Comparison of ENCODE assay signal across 8 cellular contexts in the genomic region with DNA sequence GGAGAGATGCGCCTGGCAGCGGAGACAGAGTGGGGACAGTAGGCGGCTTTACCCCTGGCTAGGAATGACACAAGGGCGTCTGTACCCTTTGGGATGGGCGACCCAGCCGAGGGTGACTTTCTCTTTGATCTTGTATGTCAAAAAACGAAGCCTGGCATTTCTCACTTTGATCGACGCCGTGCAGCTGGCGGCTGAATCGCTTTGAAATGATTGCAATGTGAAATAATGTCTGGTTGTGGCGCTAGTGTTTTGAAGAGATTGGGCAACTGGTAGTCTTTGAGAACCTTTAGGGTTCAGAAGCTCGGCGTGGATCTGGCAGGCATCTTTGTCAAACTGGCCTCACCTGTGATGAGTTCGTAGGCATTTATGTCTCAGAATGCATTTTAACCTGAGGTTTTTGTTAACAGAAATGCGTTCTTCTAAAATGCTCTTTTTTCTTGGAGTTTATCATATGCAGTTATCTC. TPM values are rescaled to one million over a fixed set of nuclear protein-coding genes. Genes with fewer than 3 reads are reported as not detected.
A peak's percentile ranks its signal among the peaks of the same experiment; 100 is the strongest.
DNase-seq lines count a peak whose midpoint lies in the region; ATAC-seq and TF ChIP-seq lines count a peak whose summit lies in the region.

No MANE protein-coding gene starts in this region.

- peaks cover 21 to 52% (median 43%) of the 10 kb centered on the region in 4 donors for H3K4me1 ChIP-seq in esophagus muscularis mucosa

- peaks cover 14% of the 10 kb centered on the region for H3K36me3 Mint-ChIP-seq in nephron (ENCODE audit: low read depth)

- H3K4me1 Mint-ChIP-seq in nephron: peaks cover 30% of the 10 kb centered on the region

- TF ChIP-seq EP300 in esophagus muscularis mucosa (IDR thresholded peaks at IDR 0.05): no peak

- TF ChIP-seq CTCF in esophagus muscularis mucosa (IDR thresholded peaks at IDR 0.05) (no peak), nephron (IDR thresholded peaks at IDR 0.05; ENCODE audit: unreplicated experiment in 3 of 3) (no peak)

- no peaks in the 10 kb centered on the region for H3K27me3 Mint-ChIP-seq in nephron (ENCODE audit: low read depth)

- H3K4me3 ChIP-seq in MG63: peak overlapping the region; percentile 98
- peak overlapping the region; percentile 88 to 100 (median 97) for H3K4me3 ChIP-seq in esophagus muscularis mucosa

- DNase-seq in DMS79 treated with DMSO at 0.1 percent for 48 hours (lab: John Stamatoyannopoulos, UW): peak; percentile 65
- DNase-seq in MG63: no peak
- DNase-seq in activated CD4-positive, alpha-beta T cell treated with anti-CD3 and anti-CD28 coated beads, Interleukin-2, amount 50 U/mL, for 48 hours: peak; percentile 40 to 54
- no peak for DNase-seq in esophagus muscularis mucosa (ENCODE audit: extremely low spot score)
- no peak for DNase-seq in middle frontal gyrus (ENCODE audit: extremely low spot score, low spot score)
- no peak for DNase-seq in KBM-7

- H3K27ac ChIP-seq in esophagus muscularis mucosa (replicated peaks in 1 of 4): peak overlapping the region; percentile 98 to 99 (median 98)

- peaks cover 3% of the 10 kb centered on the region for H3K9me3 Mint-ChIP-seq in nephron

- under 1% methylated on average over 17 of the region's 17 CpGs for WGBS in esophagus muscularis mucosa

- peak overlapping the region; percentile 82 to 93 (median 88) for H3K4me3 Mint-ChIP-seq in nephron

- H3K27me3 ChIP-seq in MG63: no peaks in the 10 kb centered on the region
- H3K27me3 ChIP-seq in esophagus muscularis mucosa: no peaks in the 10 kb centered on the region

- TF ChIP-seq POLR2A in esophagus muscularis mucosa (IDR thresholded peaks at IDR 0.05; ENCODE audit: low read depth): no peak

- H3K27ac Mint-ChIP-seq in nephron: peak overlapping the region; percentile 91 to 99 (median 98)

- in situ Hi-C loops in KBM-7 (cut with MboI; ENCODE audit: low pct_unique_long_range_greater_than_20kb, low sequenced_read_pairs): no loop called here

- peak; percentile 7 for ATAC-seq in GM21528 (IDR thresholded peaks at IDR 0.05; ENCODE audit: low FRiP score, unreplicated experiment)

- intact Hi-C loops in esophagus muscularis mucosa (cut with DNase I): loop anchor here (2.0 to 5.0 kb wide), 3 partner anchors 62 to 222 kb away; a partner anchor contains a TSS

- H3K9me3 ChIP-seq in MG63 (no peaks in the 10 kb centered on the region), esophagus muscularis mucosa (no peaks in the 10 kb centered on the region)

- H3K36me3 ChIP-seq in MG63: peaks cover 2% of the 10 kb centered on the region
- H3K36me3 ChIP-seq in esophagus muscularis mucosa: no peaks in the 10 kb centered on the region

RNA-seq across cellular contexts. Expression of a gene that starts 1.0 kb away (rescaled TPM):
- total RNA-seq in MG63 (2014; rRNA removed; shearing (Covaris generic); ENCODE audit: low replicate concordance): 41.3 and 69.7 TPM in 2 replicates
- total RNA-seq in esophagus muscularis mucosa: 10 to 100 TPM; 16.6 to 29.1 (median 21.1) TPM

Comparison
In these comparisons a context has a peak if more than half of its experiments do, and no peak if none do; other contexts are left out.
1. DNase-seq: peak in DMS79 treated with DMSO at 0.1 percent for 48 hours (single experiment) and activated CD4-positive, alpha-beta T cell treated with anti-CD3 and anti-CD28 coated beads, Interleukin-2, amount 50 U/mL, for 48 hours (2 of 2); none in MG63 (single experiment), esophagus muscularis mucosa (single experiment), middle frontal gyrus (single experiment) and KBM-7 (single experiment).